ENCODE assay signal across 17 cellular contexts in the genomic region with DNA sequence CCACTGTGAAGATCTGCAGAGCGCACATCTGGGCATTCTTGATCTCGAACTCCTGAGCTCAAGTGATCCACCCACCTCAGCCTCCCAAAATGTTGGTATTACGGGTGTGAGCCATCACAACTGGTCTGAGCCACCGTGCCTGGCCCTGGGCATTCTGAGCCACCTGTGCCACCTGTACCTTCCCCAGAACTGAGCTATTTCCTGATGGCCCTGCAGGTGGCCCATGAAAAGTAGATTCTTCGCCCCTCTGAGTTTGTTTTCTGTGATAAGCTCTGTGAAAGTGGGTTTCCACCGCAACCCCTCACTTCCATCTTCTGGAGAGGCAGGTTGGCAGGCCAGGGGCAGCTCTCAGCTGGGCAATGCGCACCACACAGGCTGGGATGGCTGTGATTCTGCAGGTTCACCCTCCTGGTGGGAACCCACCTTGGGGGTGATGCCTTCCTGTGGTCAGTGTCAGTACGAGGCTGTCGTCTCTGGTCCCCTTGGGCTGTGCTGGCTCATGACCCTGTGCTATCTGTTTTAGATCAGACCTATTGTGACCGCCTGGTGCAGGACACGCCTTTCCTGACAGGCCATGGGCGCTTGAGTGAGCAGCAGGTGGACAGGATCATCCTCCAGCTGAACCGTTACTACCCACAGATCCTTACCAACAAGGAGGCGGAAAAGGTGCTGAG. TPM values are rescaled to one million over a fixed set of nuclear protein-coding genes. Genes with fewer than 3 reads are reported as not detected.
A peak's percentile ranks its signal among the peaks of the same experiment; 100 is the strongest.
DNase-seq lines count a peak whose midpoint lies in the region; ATAC-seq and TF ChIP-seq lines count a peak whose summit lies in the region.
"Had no signal": no experiment of that assay in that cellular context is flagged by ENCODE, and none has a peak within 500 bp of the region (broad histone marks: within the 10 kb centered on the region; RNA-seq: fewer than 3 reads in every experiment).

No MANE protein-coding gene starts in this region.

- peak; percentile 27 for DNase-seq in Right ventricle myocardium superior
- no peak for DNase-seq in heart right ventricle
- DNase-seq in left lung, result peak; percentile 27 to 53
- peak; percentile 60 for DNase-seq in upper lobe of right lung
- no peak for DNase-seq in activated gamma-delta T cell treated with Interleukin-2 at 50 U/mL for 16 hours
- no peak for DNase-seq in osteoblast (ENCODE audit: insufficient read length, low spot score, missing footprints)
- no peak for DNase-seq in NOMO-1 (lab: John Stamatoyannopoulos, UW; ENCODE audit: unreplicated experiment in 2 of 2)
- DNase-seq: activated B cell treated with CpG ODN at 0.5 μM for 24 hours, Calu3, GDM1, NCI-H2029, NCI-H524, SW 1271 had no signal

- H3K4me2 ChIP-seq in osteoblast (ENCODE audit: insufficient read depth, low read length), result no peak overlapping the region

- H3K36me3 ChIP-seq in heart right ventricle (peaks cover 0 to 51% (median 11%) of the 10 kb centered on the region in 9 donors), left lung (peaks cover 0 to 38% of the 10 kb centered on the region in 2 donors), upper lobe of right lung (peaks cover 21% of the 10 kb centered on the region), osteoblast (ENCODE audit: insufficient read depth, low read length) (peaks cover 9% of the 10 kb centered on the region)

- no peak for ATAC-seq in Right ventricle myocardium superior (ENCODE audit: poor library complexity)
- no peak for ATAC-seq in heart right ventricle
- no peak for ATAC-seq in activated T-helper 17 cell treated with anti-CD3 and anti-CD28 coated beads, Interleukin-2, amount 50 U/mL, for 72 hours (replicated peaks)
- no peak for ATAC-seq in left lung
- ATAC-seq in upper lobe of right lung, result no peak
- ATAC-seq: left colon had no signal

- no peaks in the 10 kb centered on the region for H3K27me3 Mint-ChIP-seq in activated T-helper 17 cell treated with anti-CD3 and anti-CD28 coated beads, Interleukin-2, amount 50 U/mL, for 72 hours
- H3K27me3 Mint-ChIP-seq: activated B cell treated with CpG ODN at 0.5 μM for 24 hours; central memory CD8-positive, alpha-beta T cell had no signal

- H3K79me2 ChIP-seq in osteoblast (ENCODE audit: insufficient read depth, low read length), result peaks cover 68% of the 10 kb centered on the region

- H3K9me3 ChIP-seq in heart right ventricle (peaks cover 0 to 13% (median 0%) of the 10 kb centered on the region in 11 donors), left lung (peaks cover 0 to 3% of the 10 kb centered on the region in 2 donors), upper lobe of right lung (peaks cover 4% of the 10 kb centered on the region), osteoblast (ENCODE audit: low read depth, low read length) (no peaks in the 10 kb centered on the region)

- no peak overlapping the region for H2AFZ ChIP-seq in osteoblast (ENCODE audit: low read length)

- peaks cover 3% of the 10 kb centered on the region for H3K9me3 Mint-ChIP-seq in activated T-helper 17 cell treated with anti-CD3 and anti-CD28 coated beads, Interleukin-2, amount 50 U/mL, for 72 hours
- H3K9me3 Mint-ChIP-seq: activated B cell treated with CpG ODN at 0.5 μM for 24 hours had no signal

- H3K4me3 ChIP-seq in heart right ventricle (no peak overlapping the region), left lung (no peak overlapping the region), upper lobe of right lung (no peak overlapping the region), osteoblast (ENCODE audit: insufficient read depth, low read length) (no peak overlapping the region)

- TF ChIP-seq CTCF in heart right ventricle (IDR thresholded peaks at IDR 0.05), result no peak
- TF ChIP-seq CTCF in left lung (IDR thresholded peaks at IDR 0.05), result no peak
- no peak for TF ChIP-seq CTCF in upper lobe of right lung (IDR thresholded peaks at IDR 0.05)
- no peak for TF ChIP-seq CTCF in osteoblast (IDR thresholded peaks at IDR 0.05; ENCODE audit: extremely low read depth, low read depth, low read length)

- intact Hi-C loops in Right ventricle myocardium superior (cut with DNase I) (loop anchor here (5.0 kb wide), 1 partner anchor 195 kb away; no protein-coding TSS in a partner anchor), heart right ventricle (cut with DNase I) (loop anchor here in 3 of 10 donors (5.0 to 10.0 kb wide), 3 partner anchors 198 to 458 kb away; no protein-coding TSS in a partner anchor), left lung (cut with DNase I) (loop anchor here in 1 of 2 donors (5.0 kb wide), 1 partner anchor 105 kb away; no protein-coding TSS in a partner anchor), upper lobe of right lung (cut with DNase I) (no loop called here)

- H3K27me3 ChIP-seq in heart right ventricle (no peaks in the 10 kb centered on the region), left lung (no peaks in the 10 kb centered on the region), upper lobe of right lung (no peaks in the 10 kb centered on the region), osteoblast (ENCODE audit: insufficient read depth, low read length) (no peaks in the 10 kb centered on the region)

- H3K4me3 Mint-ChIP-seq in activated T-helper 17 cell treated with anti-CD3 and anti-CD28 coated beads, Interleukin-2, amount 50 U/mL, for 72 hours, result peak overlapping the region; percentile 74
- H3K4me3 Mint-ChIP-seq: activated B cell treated with CpG ODN at 0.5 μM for 24 hours; central memory CD8-positive, alpha-beta T cell had no signal

- H3K27ac ChIP-seq in heart right ventricle (no peak overlapping the region), left lung (no peak overlapping the region), upper lobe of right lung (no peak overlapping the region), osteoblast (ENCODE audit: low read depth, low read length) (no peak overlapping the region)

- peaks cover 50% of the 10 kb centered on the region for H3K4me1 Mint-ChIP-seq in activated T-helper 17 cell treated with anti-CD3 and anti-CD28 coated beads, Interleukin-2, amount 50 U/mL, for 72 hours

- peaks cover 62% of the 10 kb centered on the region for H3K36me3 Mint-ChIP-seq in activated T-helper 17 cell treated with anti-CD3 and anti-CD28 coated beads, Interleukin-2, amount 50 U/mL, for 72 hours (ENCODE audit: low read depth)

- H4K20me1 ChIP-seq in osteoblast (ENCODE audit: insufficient read depth, low read length), result peaks cover 35% of the 10 kb centered on the region

- WGBS in heart right ventricle, 2 donors, result 83 to 92% methylated on average over 14 of the region's 14 CpGs

- H3K4me1 ChIP-seq in heart right ventricle (peaks cover 0 to 50% (median 0%) of the 10 kb centered on the region in 9 donors), left lung (peaks cover 0 to 63% of the 10 kb centered on the region in 2 donors), upper lobe of right lung (no peaks in the 10 kb centered on the region), osteoblast (ENCODE audit: insufficient read depth, low read length) (no peaks in the 10 kb centered on the region)

- peak overlapping the region; percentile 63 for H3K27ac Mint-ChIP-seq in activated T-helper 17 cell treated with anti-CD3 and anti-CD28 coated beads, Interleukin-2, amount 50 U/mL, for 72 hours
- H3K27ac Mint-ChIP-seq: activated B cell treated with CpG ODN at 0.5 μM for 24 hours had no signal

RNA-seq across cellular contexts. Expression of gene CARD19, which starts 11.3 kb away (rescaled TPM):
- total RNA-seq in Right ventricle myocardium superior, result 27.5 TPM
- total RNA-seq in heart right ventricle, result 10 to 100 TPM; 22.3 to 33.7 (median 25.9) TPM
- polyA plus RNA-seq in heart right ventricle, result 10 to 100 TPM; 41.9 to 47.3 TPM
- total RNA-seq in activated T-helper 17 cell treated with anti-CD3 and anti-CD28 coated beads, Interleukin-2, amount 50 U/mL, for 72 hours, result 10 to 100 TPM; 83.6 to 87.3 TPM
- total RNA-seq in left lung, result 10 to 100 TPM; 27.7 to 43.0 TPM
- total RNA-seq in upper lobe of right lung, result 31.8 TPM
- 38.4 and 38.6 TPM in 2 replicates for total RNA-seq in osteoblast

RNA-seq across cellular contexts. Expression of gene NINJ1, which starts 26.8 kb away (rescaled TPM):
- total RNA-seq in Right ventricle myocardium superior (49.2 TPM), heart right ventricle (10 to 100 TPM; 35.5 to 77.1 (median 41.3) TPM), left lung (10 to 100 TPM; 77.9 to 83.5 TPM), upper lobe of right lung (53.2 TPM), osteoblast (33.6 and 34.7 TPM in 2 replicates)
- polyA plus RNA-seq in heart right ventricle, result 10 to 100 TPM; 39.8 to 50.3 TPM
- 100 to 1,000 TPM in 1 of 2 donors, 10 to 100 TPM in 1; 56.0 to 197 TPM for total RNA-seq in activated T-helper 17 cell treated with anti-CD3 and anti-CD28 coated beads, Interleukin-2, amount 50 U/mL, for 72 hours

RNA-seq across cellular contexts. Expression of gene SUSD3, which starts 48.8 kb away (rescaled TPM):
- 0.56 TPM for total RNA-seq in Right ventricle myocardium superior
- 1 to 10 TPM in 3 of 10 donors, under 1 TPM in 6, not detected in 1; 0.40 to 2.1 (median 0.79) TPM for total RNA-seq in heart right ventricle
- polyA plus RNA-seq in heart right ventricle, result under 1 TPM; 0.74 to 0.88 TPM
- total RNA-seq in activated T-helper 17 cell treated with anti-CD3 and anti-CD28 coated beads, Interleukin-2, amount 50 U/mL, for 72 hours, result 10 to 100 TPM; 45.4 to 68.4 TPM
- total RNA-seq in left lung, result 1 to 10 TPM; 2.6 to 4.8 TPM
- 4.8 TPM for total RNA-seq in upper lobe of right lung
- total RNA-seq in osteoblast, result 0.36 and 0.88 TPM in 2 replicates
- total RNA-seq: myocyte had no signal

Comparison
In these comparisons a context has a peak if more than half of its experiments do, and no peak if none do; other contexts are left out.
1. DNase-seq: peak in Right ventricle myocardium superior (single experiment), left lung (2 of 2) and upper lobe of right lung (single experiment); none in heart right ventricle (0 of 2), activated gamma-delta T cell treated with Interleukin-2 at 50 U/mL for 16 hours (single experiment), osteoblast (single experiment) and NOMO-1 (0 of 2).